ENCODE assay signal across 8 cellular contexts in the genomic region with DNA sequence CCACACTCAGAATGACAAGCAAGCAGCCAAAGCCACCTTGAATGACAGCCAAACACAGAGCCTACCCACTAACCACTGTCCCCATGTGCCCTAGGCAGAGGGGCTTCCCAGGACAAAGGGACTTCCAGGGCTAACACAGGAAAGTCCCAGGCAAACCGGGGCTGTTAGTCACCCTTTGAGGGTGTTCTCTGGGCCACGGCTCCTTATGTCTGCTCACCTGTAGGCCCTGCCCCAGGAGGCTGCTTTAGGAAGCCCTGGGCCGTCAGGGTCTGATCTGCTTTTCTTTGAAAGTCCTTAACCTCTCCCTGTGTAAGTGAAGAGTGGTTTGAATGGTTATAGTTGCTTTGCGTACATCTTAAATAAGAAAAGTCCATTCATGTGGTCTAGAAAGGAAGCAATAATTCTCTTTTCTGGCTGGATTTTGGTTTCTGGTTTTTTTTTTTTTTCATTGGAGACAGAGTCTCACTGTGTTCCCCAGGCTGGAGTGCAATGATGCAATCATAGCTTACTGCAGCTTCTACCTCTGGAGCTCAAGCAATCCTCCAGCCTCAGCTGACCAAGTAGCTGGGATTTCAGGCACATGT.
DNase-seq lines count a peak whose midpoint lies in the region; ATAC-seq lines count a peak whose summit lies in the region.

No MANE protein-coding gene starts in this region.

- intact Hi-C loops in activated T-helper 1 cell treated with anti-CD3 and anti-CD28 coated beads, Interleukin-12 subunit alpha, Interleukin-12 subunit beta, Interleukin-2, Interleukin-4 antibody, amounts not matched to agents 30 ng/mL and 10 ng/mL and 1 ng/mL, durations not matched to agents 14 hours and 24 hours and 36 hours (cut with micrococcal nuclease): no loop called here

- peaks cover 4% of the 10 kb centered on the region for H3K27me3 Mint-ChIP-seq in activated T-helper 1 cell treated with anti-CD3 and anti-CD28 coated beads, Interleukin-12 subunit alpha, Interleukin-12 subunit beta, Interleukin-2, Interleukin-4 antibody, amounts not matched to agents 30 ng/mL and 10 ng/mL and 1 ng/mL, durations not matched to agents 14 hours and 24 hours and 36 hours (ENCODE audit: insufficient read depth)

- H3K36me3 Mint-ChIP-seq in activated T-helper 1 cell treated with anti-CD3 and anti-CD28 coated beads, Interleukin-12 subunit alpha, Interleukin-12 subunit beta, Interleukin-2, Interleukin-4 antibody, amounts not matched to agents 30 ng/mL and 10 ng/mL and 1 ng/mL, durations not matched to agents 14 hours and 24 hours and 36 hours (ENCODE audit: low read depth): no peaks in the 10 kb centered on the region

- H3K9me3 Mint-ChIP-seq in activated T-helper 1 cell treated with anti-CD3 and anti-CD28 coated beads, Interleukin-12 subunit alpha, Interleukin-12 subunit beta, Interleukin-2, Interleukin-4 antibody, amounts not matched to agents 30 ng/mL and 10 ng/mL and 1 ng/mL, durations not matched to agents 14 hours and 24 hours and 36 hours: no peaks in the 10 kb centered on the region

- no peaks in the 10 kb centered on the region for H3K4me1 Mint-ChIP-seq in activated T-helper 1 cell treated with anti-CD3 and anti-CD28 coated beads, Interleukin-12 subunit alpha, Interleukin-12 subunit beta, Interleukin-2, Interleukin-4 antibody, amounts not matched to agents 30 ng/mL and 10 ng/mL and 1 ng/mL, durations not matched to agents 14 hours and 24 hours and 36 hours (ENCODE audit: low read depth)

- no peak overlapping the region for H3K4me3 Mint-ChIP-seq in activated T-helper 1 cell treated with anti-CD3 and anti-CD28 coated beads, Interleukin-12 subunit alpha, Interleukin-12 subunit beta, Interleukin-2, Interleukin-4 antibody, amounts not matched to agents 30 ng/mL and 10 ng/mL and 1 ng/mL, durations not matched to agents 14 hours and 24 hours and 36 hours

- DNase-seq in kidney tubule cell (ENCODE audit: low spot score): peak; percentile 51
- DNase-seq in SK-N-DZ (ENCODE audit: low spot score): no peak
- no peak for DNase-seq in activated T-helper 1 cell treated with anti-CD3 and anti-CD28 coated beads, Interleukin-12 subunit alpha, Interleukin-12 subunit beta, Interleukin-2, Interleukin-4 antibody, amounts not matched to agents 30 ng/mL and 10 ng/mL and 1 ng/mL, durations not matched to agents 14 hours and 24 hours and 36 hours (ENCODE audit: low spot score)
- no peak for DNase-seq in DMS79 treated with DMSO at 0.1 percent for 48 hours (lab: John Stamatoyannopoulos, UW)
- no peak for DNase-seq in NCI-H748 (lab: John Stamatoyannopoulos, UW; ENCODE audit: unreplicated experiment)

- H3K27ac Mint-ChIP-seq in activated T-helper 1 cell treated with anti-CD3 and anti-CD28 coated beads, Interleukin-12 subunit alpha, Interleukin-12 subunit beta, Interleukin-2, Interleukin-4 antibody, amounts not matched to agents 30 ng/mL and 10 ng/mL and 1 ng/mL, durations not matched to agents 14 hours and 24 hours and 36 hours: no peak overlapping the region

- ATAC-seq in GM18499 (IDR thresholded peaks at IDR 0.05; ENCODE audit: insufficient read depth, unreplicated experiment): peak; percentile 65
- ATAC-seq in GM21528 (IDR thresholded peaks at IDR 0.05; ENCODE audit: low FRiP score, unreplicated experiment): peak; percentile 70
- peak; percentile 44 for ATAC-seq in HG03575 (IDR thresholded peaks at IDR 0.05; ENCODE audit: extremely low read depth, insufficient number of reproducible peaks, low FRiP score, unreplicated experiment)
